ENCODE assay signal across 15 cellular contexts in the genomic region with DNA sequence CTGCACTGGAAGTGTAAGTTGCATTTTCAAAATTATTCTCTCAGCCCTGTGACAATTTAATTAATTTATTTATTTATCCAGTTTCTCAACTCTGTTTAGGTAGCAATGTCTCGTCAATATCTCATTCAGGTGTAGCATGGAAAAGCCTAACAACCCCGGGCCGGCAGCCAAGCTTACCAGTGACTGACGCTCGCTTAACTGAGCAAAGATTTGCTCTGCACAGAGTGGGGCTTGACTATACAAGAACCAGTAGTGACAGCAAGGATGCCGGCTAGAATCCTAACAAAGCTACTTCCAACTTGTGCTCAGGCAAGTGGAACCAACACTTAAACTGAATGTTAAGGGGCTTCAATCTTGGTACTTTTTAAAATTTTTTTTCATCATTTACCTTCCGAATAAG.
DNase-seq lines count a peak whose midpoint lies in the region; ATAC-seq and TF ChIP-seq lines count a peak whose summit lies in the region.
"Had no signal": no experiment of that assay in that cellular context is flagged by ENCODE, and none has a peak within 500 bp of the region (broad histone marks: within the 10 kb centered on the region; RNA-seq: fewer than 3 reads in every experiment).

No MANE protein-coding gene starts in this region.

- H4K20me1 ChIP-seq in neural progenitor cell (ENCODE audit: low read depth), result no peaks in the 10 kb centered on the region
- no peaks in the 10 kb centered on the region for H4K20me1 ChIP-seq in PC-9 (ENCODE audit: insufficient read depth)

- H3F3A ChIP-seq in neural progenitor cell (ENCODE audit: low read depth) (no peaks in the 10 kb centered on the region), PC-9 (ENCODE audit: insufficient read depth, low read depth) (no peaks in the 10 kb centered on the region)

- no peak for TF ChIP-seq CTCF in neural progenitor cell (IDR thresholded peaks at IDR 0.05)
- no peak for TF ChIP-seq CTCF in PC-9 (conservative IDR thresholded peaks at IDR 0.05)

- peaks cover 36% of the 10 kb centered on the region for H3K4me1 ChIP-seq in neural progenitor cell
- H3K4me1 ChIP-seq in PC-9 (replicated peaks; ENCODE audit: insufficient read depth), result no peaks in the 10 kb centered on the region
- H3K4me1 ChIP-seq: SJSA1 had no signal

- H3K27ac ChIP-seq in neural progenitor cell, result peak overlapping the region; percentile 1
- no peak overlapping the region for H3K27ac ChIP-seq in PC-9
- H3K27ac ChIP-seq: C4-2B, SJSA1 had no signal

- no peak overlapping the region for H2AFZ ChIP-seq in neural progenitor cell (replicated peaks)
- H2AFZ ChIP-seq in PC-9, result no peak overlapping the region

- H3K4me3 Mint-ChIP-seq in neural progenitor cell, result no peak overlapping the region
- H3K4me3 Mint-ChIP-seq: IgD-negative memory B cell had no signal

- POLR2A ChIA-PET in PC-9 (lab: Charles Lee; ENCODE audit: unreplicated experiment), result no interaction called here

- no peaks in the 10 kb centered on the region for H3K79me2 ChIP-seq in neural progenitor cell (ENCODE audit: low read depth)
- no peaks in the 10 kb centered on the region for H3K79me2 ChIP-seq in PC-9 (ENCODE audit: low read depth)

- intact Hi-C loops in PC-9 (cut with micrococcal nuclease; ENCODE audit: unreplicated experiment), result no loop called here

- H3K4me2 ChIP-seq in neural progenitor cell, result peak overlapping the region; percentile 62
- no peak overlapping the region for H3K4me2 ChIP-seq in PC-9

- H3K9me3 ChIP-seq in neural progenitor cell (ENCODE audit: low read depth) (no peaks in the 10 kb centered on the region), PC-9 (ENCODE audit: insufficient read depth, low read depth) (no peaks in the 10 kb centered on the region)
- H3K9me3 ChIP-seq: SJSA1 had no signal

- no peaks in the 10 kb centered on the region for H3K36me3 ChIP-seq in neural progenitor cell
- H3K36me3 ChIP-seq in PC-9 (ENCODE audit: low read depth), result no peaks in the 10 kb centered on the region
- H3K36me3 ChIP-seq: SJSA1 had no signal

- no TSS peak for BruUV-seq in PC-9 (replicated peaks; lab: Mats Ljungman, UMichigan)

- no peak overlapping the region for H3K9ac ChIP-seq in neural progenitor cell

- CTCF ChIA-PET in PC-9 (lab: Charles Lee), result no interaction called here

- H3K27me3 Mint-ChIP-seq in neural progenitor cell (ENCODE audit: insufficient read depth, low read depth), result peaks cover 2% of the 10 kb centered on the region
- H3K27me3 Mint-ChIP-seq: IgD-negative memory B cell had no signal

- H3K27me3 ChIP-seq in neural progenitor cell (no peaks in the 10 kb centered on the region), PC-9 (ENCODE audit: insufficient read depth, low read depth) (no peaks in the 10 kb centered on the region)
- H3K27me3 ChIP-seq: SJSA1 had no signal

- peaks cover 34% of the 10 kb centered on the region for H3K4me1 Mint-ChIP-seq in neural progenitor cell
- H3K4me1 Mint-ChIP-seq: IgD-negative memory B cell had no signal

- H3K36me3 Mint-ChIP-seq in neural progenitor cell, result no peaks in the 10 kb centered on the region
- H3K36me3 Mint-ChIP-seq: IgD-negative memory B cell had no signal

- H3K27ac Mint-ChIP-seq in neural progenitor cell, result no peak overlapping the region
- H3K27ac Mint-ChIP-seq: IgD-negative memory B cell had no signal

- H3K9me3 Mint-ChIP-seq in neural progenitor cell, result no peaks in the 10 kb centered on the region

- DNase-seq in NCI-H2029 (lab: John Stamatoyannopoulos, UW), result peak; percentile 3
- no peak for DNase-seq in NCI-H2029 treated with DMSO at 0.1 percent for 48 hours (lab: John Stamatoyannopoulos, UW)
- DNase-seq in DMS153 (lab: John Stamatoyannopoulos, UW), result peak; percentile 61
- peak; percentile 49 for DNase-seq in NCI-H2171 (lab: John Stamatoyannopoulos, UW)
- peak; percentile 49 for DNase-seq in neural progenitor cell (ENCODE audit: low spot score)
- DNase-seq in activated T-cell treated with anti-CD3 and anti-CD28 coated beads, Interleukin-2, amount 50 U/mL, for 48 hours, result no peak
- DNase-seq in PC-9, result no peak
- DNase-seq: DMS79, HCEC 1CT, NCI-H446 had no signal

- ATAC-seq in GM19324 (IDR thresholded peaks at IDR 0.05; ENCODE audit: low FRiP score, unreplicated experiment), result no peak
- ATAC-seq: GM12878 had no signal

- no peak overlapping the region for H3K4me3 ChIP-seq in neural progenitor cell
- H3K4me3 ChIP-seq in PC-9, result no peak overlapping the region
- H3K4me3 ChIP-seq: GM12878, SJSA1 had no signal

- H3K9me2 ChIP-seq in PC-9 (ENCODE audit: insufficient read depth), result no peaks in the 10 kb centered on the region

Comparison
In these comparisons a context has a peak if more than half of its experiments do, and no peak if none do; other contexts are left out.
1. DNase-seq: peak in NCI-H2029 (single experiment), DMS153 (single experiment), NCI-H2171 (single experiment) and neural progenitor cell (single experiment); none in NCI-H2029 treated with DMSO at 0.1 percent for 48 hours (single experiment), activated T-cell treated with anti-CD3 and anti-CD28 coated beads, Interleukin-2, amount 50 U/mL, for 48 hours (0 of 2) and PC-9 (0 of 2).